ENCODE assay signal across 8 cellular contexts in the genomic region with DNA sequence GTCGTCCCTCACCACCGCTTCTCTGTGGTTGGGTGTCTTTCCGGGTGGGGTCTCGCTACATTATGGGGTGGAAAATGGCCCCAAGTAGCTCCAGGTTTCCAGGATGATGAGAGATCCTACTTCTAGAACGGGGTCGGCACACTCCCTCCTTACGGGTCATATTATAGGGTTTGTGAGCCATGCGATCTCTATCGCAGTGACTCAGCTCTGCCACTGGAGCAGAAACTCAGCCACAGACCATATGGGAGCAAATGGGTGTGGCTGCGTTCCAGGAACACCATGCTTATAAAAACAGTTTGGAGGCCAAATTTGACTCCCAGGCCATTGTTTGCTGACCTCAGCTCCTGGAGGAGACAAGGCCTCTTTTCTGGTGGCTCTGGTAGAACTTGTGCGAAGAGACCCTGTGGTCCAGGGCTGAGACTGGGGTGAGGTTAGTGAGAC.
DNase-seq lines count a peak whose midpoint lies in the region; ATAC-seq and TF ChIP-seq lines count a peak whose summit lies in the region.
"Not testable (repeated sequence)": the region's sequence is repeated elsewhere in the genome, so short reads cannot be mapped to it uniquely, and the experiment has no call there.

No MANE protein-coding gene starts in this region.

- H3K9ac ChIP-seq in mesenchymal stem cell (ENCODE audit: low read length) = not testable (repeated sequence)

- H3K27ac ChIP-seq in RWPE2 (ENCODE audit: poor library complexity, severe bottlenecking) (peak overlapping the region; percentile 42), breast epithelium (peak overlapping the region; percentile 58 to 71), foreskin keratinocyte (peak overlapping the region; percentile 76), suprapubic skin (peak overlapping the region; percentile 56)
- not testable (repeated sequence) for H3K27ac ChIP-seq in mesenchymal stem cell (ENCODE audit: low read length, poor library complexity, severe bottlenecking)

- ATAC-seq in RWPE2 (ENCODE audit: low read depth) (peak; percentile 99), foreskin keratinocyte (peak; percentile 94)

- H4K8ac ChIP-seq in mesenchymal stem cell (ENCODE audit: low read length) = not testable (repeated sequence)

- DNase-seq in Caki2 (ENCODE audit: low read depth) (peak; percentile 91), HFF-Myc (ENCODE audit: extremely low read depth, low read depth) (peak; percentile 65), NCI-H2107 treated with DMSO at 0.1 percent for 48 hours (lab: John Stamatoyannopoulos, UW; ENCODE audit: unreplicated experiment) (peak; percentile 8), RWPE2 (ENCODE audit: low spot score) (peak; percentile 73), breast epithelium (ENCODE audit: low spot score in 2 of 2) (peak; percentile 36 to 78), foreskin keratinocyte (peak; percentile 32 to 68), mesenchymal stem cell (peak; percentile 18), suprapubic skin (ENCODE audit: low spot score in 2 of 2) (peak in 1 of 2 donors; percentile 83)

- not testable (repeated sequence) for H3K27me3 ChIP-seq in RWPE2 (ENCODE audit: insufficient read depth, poor library complexity, severe bottlenecking); breast epithelium; foreskin keratinocyte; mesenchymal stem cell (ENCODE audit: control insufficient read depth in 1 of 2, insufficient read depth in 1 of 2, low read length in 2 of 2); suprapubic skin

- not testable (repeated sequence) for H2BK15ac ChIP-seq in mesenchymal stem cell (ENCODE audit: low read depth, poor library complexity, severe bottlenecking)

- not testable (repeated sequence) for H4K91ac ChIP-seq in mesenchymal stem cell (ENCODE audit: low read length)

- in situ Hi-C loops in Caki2 (cut with HindIII; ENCODE audit: low pct_unique_long_range_greater_than_20kb, low sequenced_read_pairs) = not testable (repeated sequence)

- TF ChIP-seq POLR2A in breast epithelium (IDR thresholded peaks at IDR 0.05); suprapubic skin (IDR thresholded peaks at IDR 0.05): not testable (repeated sequence)

- not testable (repeated sequence) for H3K14ac ChIP-seq in mesenchymal stem cell (ENCODE audit: low read length in 2 of 2)

- not testable (repeated sequence) for H3K4me2 ChIP-seq in mesenchymal stem cell (ENCODE audit: low read length, poor library complexity, severe bottlenecking)

- not testable (repeated sequence) for H3K9me3 ChIP-seq in RWPE2 (ENCODE audit: severe bottlenecking); breast epithelium; mesenchymal stem cell (ENCODE audit: control insufficient read depth, low read length); suprapubic skin

- not testable (repeated sequence) for H3K36me3 ChIP-seq in RWPE2 (ENCODE audit: low read depth); breast epithelium; mesenchymal stem cell (ENCODE audit: control insufficient read depth in 1 of 2, insufficient read depth in 2 of 2, low read depth in 1 of 2, low read length in 2 of 2); suprapubic skin

- not testable (repeated sequence) for H3K4ac ChIP-seq in mesenchymal stem cell (ENCODE audit: low read depth in 1 of 2, low read length in 2 of 2)

- TF ChIP-seq EP300 in suprapubic skin (IDR thresholded peaks at IDR 0.05) = not testable (repeated sequence)

- not testable (repeated sequence) for H2BK12ac ChIP-seq in mesenchymal stem cell (ENCODE audit: low read length in 2 of 2)

- intact Hi-C loops in breast epithelium (cut with DNase I; ENCODE audit: low total_unique reads) = not testable (repeated sequence)

- not testable (repeated sequence) for H2AFZ ChIP-seq in mesenchymal stem cell (ENCODE audit: low read depth, low read length)

- not testable (repeated sequence) for H2AK5ac ChIP-seq in mesenchymal stem cell (ENCODE audit: low read length, severe bottlenecking)

- H2BK5ac ChIP-seq in mesenchymal stem cell (ENCODE audit: low read depth, low read length, poor library complexity, severe bottlenecking) = not testable (repeated sequence)

- TF ChIP-seq CTCF in HFF-Myc (IDR thresholded peaks at IDR 0.05; ENCODE audit: low read depth, low read length, missing control alignments); RWPE2 (IDR thresholded peaks at IDR 0.05; ENCODE audit: poor library complexity, severe bottlenecking); breast epithelium (IDR thresholded peaks at IDR 0.05); foreskin keratinocyte (conservative IDR thresholded peaks at IDR 0.05); suprapubic skin (IDR thresholded peaks at IDR 0.05): not testable (repeated sequence)

- H2BK120ac ChIP-seq in mesenchymal stem cell (ENCODE audit: low read depth, low read length) = not testable (repeated sequence)

- not testable (repeated sequence) for H3K23ac ChIP-seq in mesenchymal stem cell (ENCODE audit: low read length in 2 of 2)

- not testable (repeated sequence) for H3K79me1 ChIP-seq in mesenchymal stem cell (replicated peaks; ENCODE audit: low read length, poor library complexity, severe bottlenecking)

- not testable (repeated sequence) for H3K4me3 ChIP-seq in HFF-Myc (replicated peaks; ENCODE audit: low read depth, low read length); RWPE2 (ENCODE audit: severe bottlenecking); breast epithelium; suprapubic skin
- H3K4me3 ChIP-seq in mesenchymal stem cell (ENCODE audit: insufficient read depth in 1 of 2, low read depth in 1 of 2, low read length in 2 of 2) = peak overlapping the region in 1 of 2 experiments; percentile 47

- H3K4me1 ChIP-seq in RWPE2 (ENCODE audit: insufficient read depth, poor library complexity, severe bottlenecking); breast epithelium; foreskin keratinocyte: not testable (repeated sequence)
- peaks cover 11% of the 10 kb centered on the region for H3K4me1 ChIP-seq in mesenchymal stem cell (ENCODE audit: control insufficient read depth, insufficient read depth, low read depth, low read length)
- peaks cover 30% of the 10 kb centered on the region for H3K4me1 ChIP-seq in suprapubic skin

- 86% methylated on average over 11 of the region's 11 CpGs for WGBS in mesenchymal stem cell
- WGBS in suprapubic skin = 64% methylated on average over 11 of the region's 11 CpGs

- H3K18ac ChIP-seq in mesenchymal stem cell (ENCODE audit: low read depth in 1 of 2, low read length in 2 of 2) = not testable (repeated sequence)
